ENCODE assay signal across 8 cellular contexts in the genomic region with DNA sequence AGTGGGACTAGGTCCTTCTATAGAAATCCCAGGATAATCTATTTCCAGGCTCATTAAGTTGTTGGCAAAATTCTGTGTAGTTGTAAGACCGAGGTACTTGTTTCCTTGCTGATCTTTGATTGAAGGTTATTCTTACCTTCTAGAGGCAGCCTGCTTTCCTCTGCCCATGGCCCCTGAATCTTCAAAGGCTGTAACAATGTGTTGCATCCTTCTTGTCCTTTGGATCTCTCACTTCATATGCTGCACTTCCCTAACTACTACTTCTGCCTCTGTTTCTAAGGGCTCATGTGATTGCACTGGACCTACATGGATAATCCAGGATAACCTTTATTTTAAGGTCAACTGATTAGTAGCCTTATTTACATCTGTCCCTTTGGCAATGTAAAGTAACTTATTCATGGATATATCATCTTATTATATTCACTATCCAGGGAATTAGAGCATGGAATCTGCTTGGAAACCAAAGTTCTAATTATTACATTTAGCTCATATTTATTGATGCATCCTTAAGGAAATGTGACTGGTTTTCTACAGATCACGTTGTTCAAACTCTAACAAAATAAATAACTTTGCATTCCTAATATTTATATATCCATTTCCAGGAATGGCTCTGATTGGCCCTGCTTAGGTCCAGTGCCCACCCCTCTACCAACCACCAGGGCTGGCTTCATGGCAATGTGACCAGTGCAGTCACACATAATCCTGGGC.
"Had no signal": no experiment of that assay in that cellular context is flagged by ENCODE, and none has a peak within 500 bp of the region (broad histone marks: within the 10 kb centered on the region; RNA-seq: fewer than 3 reads in every experiment).

No MANE protein-coding gene starts in this region.

- H2AFZ ChIP-seq: GM23248 had no signal

- H3K4me3 ChIP-seq: GM23248 had no signal

- FAIRE-seq: H1, H54, HTR-8/SVneo had no signal

- H3K27ac ChIP-seq: GM23248 had no signal

- H3K9ac ChIP-seq: GM23248 had no signal

- H3K4me3 Mint-ChIP-seq: H9, IgD-negative memory B cell had no signal

- H3K27me3 Mint-ChIP-seq: IgD-negative memory B cell had no signal

- H3K27ac Mint-ChIP-seq: H9, IgD-negative memory B cell had no signal

- DNase-seq: GM23248, H9, HCEC 1CT, KG1 had no signal

- H3K4me1 Mint-ChIP-seq: H9 had no signal
